In the genomic region with DNA sequence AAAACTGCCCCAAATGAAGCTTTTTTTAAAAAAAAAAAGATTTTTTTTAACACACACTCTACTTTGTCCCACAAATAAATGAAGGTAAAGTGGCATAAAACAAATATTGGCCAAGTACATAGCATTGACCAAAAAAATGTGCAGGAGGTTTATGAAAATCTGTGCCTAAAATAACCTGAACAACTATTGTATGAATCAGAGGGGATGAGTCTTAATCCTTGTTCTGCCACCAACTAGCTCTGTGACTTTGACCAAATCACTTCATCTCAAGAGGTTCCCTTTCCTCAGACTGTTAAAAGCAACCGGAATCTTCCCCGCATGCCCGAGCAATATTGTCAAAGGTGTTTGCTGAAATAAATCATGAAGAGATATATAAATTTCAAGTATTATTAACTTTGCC, we compare ENCODE assay signal across 17 cellular contexts.
"Had no signal": no experiment of that assay in that cellular context is flagged by ENCODE, and none has a peak within 500 bp of the region (broad histone marks: within the 10 kb centered on the region; RNA-seq: fewer than 3 reads in every experiment).

No MANE protein-coding gene starts in this region.

- H3K27me3 ChIP-seq: colonic mucosa, tibial artery, vagina had no signal

- DNase-seq: activated CD4-positive, alpha-beta T cell treated with anti-CD3 and anti-CD28 coated beads for 1 hour; activated CD4-positive, alpha-beta T cell treated with anti-CD3 and anti-CD28 coated beads, Interleukin-2, amount 50 U/mL, for 4 hours; activated gamma-delta T cell treated with Interleukin-2 at 50 U/mL for 16 hours; amniotic stem cell; central memory CD4-positive, alpha-beta T cell; colonic mucosa; erythroblast; retina; stimulated activated CD4-positive, alpha-beta T cell treated with anti-CD3 and anti-CD28 coated beads, Interleukin-2, amount 100 ng/mL, for 24 hours; stimulated activated naive CD4-positive, alpha-beta T cell treated with Interleukin-2 at 50 U/mL for 16 hours; SW 1271; T-helper 2 cell; tibial artery; WERI-Rb-1 had no signal

- H3K27ac ChIP-seq: colonic mucosa, tibial artery, vagina, WERI-Rb-1 had no signal

- H3K36me3 ChIP-seq: colonic mucosa, tibial artery, vagina, WERI-Rb-1 had no signal

- H3K4me3 ChIP-seq: colonic mucosa, tibial artery, vagina had no signal

- H3K9me3 ChIP-seq: colonic mucosa, tibial artery, vagina had no signal

- ATAC-seq: activated naive CD4-positive, alpha-beta T cell treated with anti-CD3 and anti-CD28 coated beads, Interleukin-2, amount 50 U/mL, for 72 hours; left lobe of liver had no signal

- H3K4me1 ChIP-seq: colonic mucosa, tibial artery, vagina had no signal
